1 cellular context compared by ENCODE assay signal in the genomic region with DNA sequence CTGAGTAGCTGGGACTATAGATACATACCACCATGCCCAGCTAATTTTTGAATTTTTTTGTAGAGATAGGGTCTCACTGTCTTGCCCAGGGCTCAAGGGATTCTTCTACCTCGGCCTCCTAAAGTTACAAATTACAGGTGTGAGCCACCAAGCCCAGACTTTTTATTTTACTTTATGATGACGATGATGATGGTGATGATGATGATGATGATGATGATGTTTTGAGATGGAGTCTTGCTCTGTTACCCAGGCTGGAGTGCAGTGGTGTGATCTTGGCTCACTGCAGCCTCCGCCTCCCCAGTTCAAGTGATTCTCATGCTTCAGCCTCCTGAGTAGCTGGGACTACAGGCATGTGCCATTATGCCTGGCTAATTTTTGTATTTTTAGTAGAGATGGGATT.
TF ChIP-seq lines count a peak whose summit lies in the region.

No MANE protein-coding gene starts in this region.

TF ChIP-seq in HEK293, 187 proteins besides CTCF, POLR2A, EP300 and RAD21:
- TF ChIP-seq, protein P1, sequence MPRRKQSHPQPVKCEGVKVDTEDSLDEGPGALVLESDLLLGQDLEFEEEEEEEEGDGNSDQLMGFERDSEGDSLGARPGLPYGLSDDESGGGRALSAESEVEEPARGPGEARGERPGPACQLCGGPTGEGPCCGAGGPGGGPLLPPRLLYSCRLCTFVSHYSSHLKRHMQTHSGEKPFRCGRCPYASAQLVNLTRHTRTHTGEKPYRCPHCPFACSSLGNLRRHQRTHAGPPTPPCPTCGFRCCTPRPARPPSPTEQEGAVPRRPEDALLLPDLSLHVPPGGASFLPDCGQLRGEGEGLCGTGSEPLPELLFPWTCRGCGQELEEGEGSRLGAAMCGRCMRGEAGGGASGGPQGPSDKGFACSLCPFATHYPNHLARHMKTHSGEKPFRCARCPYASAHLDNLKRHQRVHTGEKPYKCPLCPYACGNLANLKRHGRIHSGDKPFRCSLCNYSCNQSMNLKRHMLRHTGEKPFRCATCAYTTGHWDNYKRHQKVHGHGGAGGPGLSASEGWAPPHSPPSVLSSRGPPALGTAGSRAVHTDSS (tag by site-specific recombination; IDR thresholded peaks at IDR 0.05), result peak; percentile 83
